31 cellular contexts compared by ENCODE assay signal in genomic region chr2:175935289-175936181, GRCh38.
"Had no signal": no experiment of that assay in that cellular context is flagged by ENCODE, and none has a peak within 500 bp of the region (broad histone marks: within the 10 kb centered on the region; RNA-seq: fewer than 3 reads in every experiment).

No MANE protein-coding gene starts in this region.

- H3K4me3 ChIP-seq: cardiac muscle cell had no signal

- H3K4me3 Mint-ChIP-seq: activated CD4-positive, alpha-beta memory T cell treated with anti-CD3 and anti-CD28 coated beads, Interleukin-2, amount 10 ng/mL, durations not matched to agents 7 days and 5 days; activated CD8-positive, alpha-beta memory T cell treated with anti-CD3 and anti-CD28 coated beads, Interleukin-2, amount 10 ng/mL, durations not matched to agents 7 days and 5 days; activated naive CD8-positive, alpha-beta T cell treated with anti-CD3 and anti-CD28 coated beads for 36 hours; activated T-helper 17 cell treated with anti-CD3 and anti-CD28 coated beads, Interleukin-2, amount 50 U/mL, for 72 hours; central memory CD8-positive, alpha-beta T cell; T-helper 1 cell treated with Interleukin-12 subunit alpha and Interleukin-12 subunit beta and Interleukin-4 antibody, amounts not matched to agents 30 μg/mL and 1 μg/mL, for 36 hours; T-helper 2 cell treated with Interferon-gamma antibody and Interleukin-4, amounts not matched to agents 5 μg/mL and 100 μg/mL, for 36 hours had no signal

- DNase-seq: activated CD4-positive, alpha-beta memory T cell treated with anti-CD3 and anti-CD28 coated beads, Interleukin-2, amount 10 ng/mL, durations not matched to agents 7 days and 5 days; activated CD4-positive, alpha-beta T cell treated with anti-CD3 and anti-CD28 coated beads for 1 hour; activated CD4-positive, alpha-beta T cell treated with anti-CD3 and anti-CD28 coated beads for 48 hours; activated CD4-positive, CD25-positive, alpha-beta regulatory T cell; activated CD8-positive, alpha-beta memory T cell treated with anti-CD3 and anti-CD28 coated beads for 24 hours; activated CD8-positive, alpha-beta memory T cell treated with anti-CD3 and anti-CD28 coated beads, Interleukin-2, amount 10 ng/mL, durations not matched to agents 7 days and 5 days; activated CD8-positive, alpha-beta memory T cell treated with anti-CD3 and anti-CD28 coated beads, Interleukin-2, amount 50 U/mL, for 48 hours; activated effector memory CD4-positive, alpha-beta T cell treated with anti-CD3 and anti-CD28 coated beads, Interleukin-2, amount 50 U/mL, for 16 hours; activated naive CD4-positive, alpha-beta T cell; activated naive CD4-positive, alpha-beta T cell treated with anti-CD3 and anti-CD28 coated beads, Interleukin-2, amount 50 U/mL, for 16 hours; activated naive CD8-positive, alpha-beta T cell treated with anti-CD3 and anti-CD28 coated beads for 36 hours; activated T-cell treated with anti-CD3 and anti-CD28 coated beads, Interleukin-2, amount 50 U/mL, for 48 hours; amniotic stem cell; aorta; NCI-H1105; NCI-H1417 treated with DMSO at 0.1 percent for 48 hours; NCI-H1694; NCI-H1930; NCI-H2081 treated with DMSO at 0.1 percent for 48 hours; NCI-H510A; NCI-H526; NCI-H748 treated with DMSO at 0.1 percent for 48 hours; NK-92 treated with Interleukin-12 subunit alpha and Interleukin-12 subunit beta, amount 100 ng/mL, for 24 hours; Right ventricle myocardium superior; SK-N-SH; WERI-Rb-1 had no signal

- H3K27me3 Mint-ChIP-seq: activated CD4-positive, alpha-beta memory T cell treated with anti-CD3 and anti-CD28 coated beads, Interleukin-2, amount 10 ng/mL, durations not matched to agents 7 days and 5 days; activated CD8-positive, alpha-beta memory T cell treated with anti-CD3 and anti-CD28 coated beads, Interleukin-2, amount 10 ng/mL, durations not matched to agents 7 days and 5 days; activated naive CD8-positive, alpha-beta T cell treated with anti-CD3 and anti-CD28 coated beads for 36 hours; activated T-helper 17 cell treated with anti-CD3 and anti-CD28 coated beads, Interleukin-2, amount 50 U/mL, for 72 hours; central memory CD8-positive, alpha-beta T cell had no signal

- H3K27ac ChIP-seq: cardiac muscle cell, WERI-Rb-1 had no signal

- H3K9me3 Mint-ChIP-seq: activated CD4-positive, alpha-beta memory T cell treated with anti-CD3 and anti-CD28 coated beads, Interleukin-2, amount 10 ng/mL, durations not matched to agents 7 days and 5 days; activated naive CD8-positive, alpha-beta T cell treated with anti-CD3 and anti-CD28 coated beads for 36 hours; activated T-helper 17 cell treated with anti-CD3 and anti-CD28 coated beads, Interleukin-2, amount 50 U/mL, for 72 hours; central memory CD8-positive, alpha-beta T cell; T-helper 1 cell treated with Interleukin-12 subunit alpha and Interleukin-12 subunit beta and Interleukin-4 antibody, amounts not matched to agents 30 μg/mL and 1 μg/mL, for 36 hours; T-helper 2 cell treated with Interferon-gamma antibody and Interleukin-4, amounts not matched to agents 5 μg/mL and 100 μg/mL, for 36 hours had no signal

- H3K27ac Mint-ChIP-seq: activated CD4-positive, alpha-beta memory T cell treated with anti-CD3 and anti-CD28 coated beads, Interleukin-2, amount 10 ng/mL, durations not matched to agents 7 days and 5 days; activated CD8-positive, alpha-beta memory T cell treated with anti-CD3 and anti-CD28 coated beads, Interleukin-2, amount 10 ng/mL, durations not matched to agents 7 days and 5 days; activated naive CD8-positive, alpha-beta T cell treated with anti-CD3 and anti-CD28 coated beads for 36 hours; activated T-helper 17 cell treated with anti-CD3 and anti-CD28 coated beads, Interleukin-2, amount 50 U/mL, for 72 hours; T-helper 1 cell treated with Interleukin-12 subunit alpha and Interleukin-12 subunit beta and Interleukin-4 antibody, amounts not matched to agents 30 μg/mL and 1 μg/mL, for 36 hours; T-helper 2 cell treated with Interferon-gamma antibody and Interleukin-4, amounts not matched to agents 5 μg/mL and 100 μg/mL, for 36 hours had no signal

- H3K4me1 Mint-ChIP-seq: activated CD8-positive, alpha-beta memory T cell treated with anti-CD3 and anti-CD28 coated beads, Interleukin-2, amount 10 ng/mL, durations not matched to agents 7 days and 5 days; activated T-helper 17 cell treated with anti-CD3 and anti-CD28 coated beads, Interleukin-2, amount 50 U/mL, for 72 hours; central memory CD8-positive, alpha-beta T cell had no signal

- ATAC-seq: activated CD8-positive, alpha-beta memory T cell treated with anti-CD3 and anti-CD28 coated beads, Interleukin-2, amount 10 ng/mL, durations not matched to agents 7 days and 5 days; activated T-helper 17 cell treated with anti-CD3 and anti-CD28 coated beads, Interleukin-2, amount 50 U/mL, for 72 hours had no signal

- H3K9me3 ChIP-seq: SK-N-SH had no signal

- H3K27me3 ChIP-seq: cardiac muscle cell had no signal
